In the genomic region with DNA sequence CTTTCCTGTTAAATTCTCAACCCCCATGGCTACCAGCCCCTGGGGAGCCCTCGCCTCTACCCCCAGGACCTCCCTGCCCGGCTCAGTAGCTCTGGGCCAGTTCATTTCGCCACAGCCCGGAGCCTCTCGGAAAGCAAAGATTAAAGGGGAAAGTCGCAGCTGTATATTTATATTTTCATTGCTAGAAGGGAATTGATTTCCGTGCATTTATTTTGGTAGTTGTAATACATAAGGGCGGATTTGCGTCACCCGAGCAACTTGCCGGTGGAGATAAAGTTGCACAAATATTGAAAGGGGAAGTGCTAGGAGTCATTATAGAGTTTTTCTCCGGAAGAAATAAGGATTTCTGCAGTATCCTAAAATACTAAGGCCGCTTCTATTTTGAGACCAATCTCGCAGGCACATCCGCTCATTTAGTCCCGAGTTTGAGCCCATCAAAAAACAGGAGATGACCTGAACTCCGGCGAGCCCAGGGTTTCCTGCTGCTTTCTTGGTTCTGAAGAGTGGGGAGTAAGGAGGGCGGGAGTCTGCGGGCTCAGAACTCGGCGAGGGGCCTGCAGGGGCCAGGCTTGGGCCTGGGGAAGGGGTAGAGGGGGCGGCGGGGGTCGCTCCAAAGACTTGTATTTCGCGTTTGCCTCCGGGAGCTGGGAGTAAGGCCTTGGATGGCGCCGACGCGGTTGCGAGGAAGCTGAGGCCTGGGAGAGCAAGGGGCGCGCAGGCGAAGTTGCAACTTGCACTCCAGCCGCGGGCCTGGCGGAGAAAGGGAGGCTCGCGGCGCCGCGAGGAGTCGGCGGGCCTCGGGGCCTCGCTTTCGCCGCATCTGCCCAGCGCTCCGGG, we compare ENCODE assay signal across 9 cellular contexts. TPM values are rescaled to one million over a fixed set of nuclear protein-coding genes. Genes with fewer than 3 reads are reported as not detected.
DNase-seq lines count a peak whose midpoint lies in the region; ATAC-seq and TF ChIP-seq lines count a peak whose summit lies in the region.
"Had no signal": no experiment of that assay in that cellular context is flagged by ENCODE, and none has a peak within 500 bp of the region (broad histone marks: within the 10 kb centered on the region; RNA-seq: fewer than 3 reads in every experiment).

No MANE protein-coding gene starts in this region.

- no peak overlapping the region for H2AFZ ChIP-seq in mammary epithelial cell (ENCODE audit: low read depth, low read length)

- CTCF ChIA-PET in mammary epithelial cell (lab: Charles Lee; ENCODE audit: low non-redundant PET): no interaction called here

- H3K9me3 ChIP-seq in breast epithelium (no peaks in the 10 kb centered on the region), mammary epithelial cell (replicated peaks; ENCODE audit: insufficient read depth, low read length) (peaks cover 7% of the 10 kb centered on the region), esophagus (ENCODE audit: control insufficient read depth in 2 of 2, insufficient read depth in 1 of 2, low read depth in 1 of 2, low read length in 1 of 2) (no peaks in the 10 kb centered on the region), muscle layer of colon (ENCODE audit: low read length) (no peaks in the 10 kb centered on the region)

- H3K4me1 ChIP-seq in breast epithelium (no peaks in the 10 kb centered on the region), mammary epithelial cell (ENCODE audit: insufficient read depth, low read length) (peaks cover 12% of the 10 kb centered on the region), esophagus (ENCODE audit: control insufficient read depth in 2 of 2, insufficient read depth in 2 of 2, low read length in 1 of 2) (peaks cover 2 to 7% of the 10 kb centered on the region in 2 donors), muscle layer of colon (ENCODE audit: insufficient read depth, low read length) (peaks cover 44% of the 10 kb centered on the region), urinary bladder (ENCODE audit: insufficient read depth) (peaks cover 2% of the 10 kb centered on the region)

- in situ Hi-C loops in mammary epithelial cell (cut with MboI; ENCODE audit: low sequenced_read_pairs in 2 of 2): loop anchor here in 1 of 2 donors (10.0 to 25.0 kb wide), 2 partner anchors 328 to 561 kb away; no protein-coding TSS in a partner anchor

- H3K9ac ChIP-seq in mammary epithelial cell (ENCODE audit: insufficient read depth, low read length): no peak overlapping the region
- peak overlapping the region; percentile 88 for H3K9ac ChIP-seq in muscle layer of colon (ENCODE audit: low read length)

- no peaks in the 10 kb centered on the region for H4K20me1 ChIP-seq in mammary epithelial cell (ENCODE audit: insufficient read depth, low read length)

- H3K36me3 ChIP-seq in breast epithelium: no peaks in the 10 kb centered on the region
- H3K36me3 ChIP-seq in mammary epithelial cell (ENCODE audit: insufficient read depth, low read length): no peaks in the 10 kb centered on the region
- H3K36me3 ChIP-seq in esophagus (ENCODE audit: control insufficient read depth in 2 of 2, insufficient read depth in 2 of 2, low read length in 1 of 2): no peaks in the 10 kb centered on the region
- H3K36me3 ChIP-seq in muscle layer of colon (ENCODE audit: insufficient read depth, low read length): peaks cover 6% of the 10 kb centered on the region
- no peaks in the 10 kb centered on the region for H3K36me3 ChIP-seq in urinary bladder (ENCODE audit: insufficient read depth)

- H3K27me3 ChIP-seq in breast epithelium (peaks cover 0 to 6% of the 10 kb centered on the region in 2 donors), mammary epithelial cell (ENCODE audit: insufficient read depth, low read length) (peaks cover 33% of the 10 kb centered on the region), esophagus (ENCODE audit: control insufficient read depth in 1 of 2, insufficient read depth in 2 of 2, low read length in 2 of 2) (peaks cover 0 to 11% of the 10 kb centered on the region in 2 donors), muscle layer of colon (ENCODE audit: control insufficient read depth in 1 of 2, insufficient read depth in 2 of 2, low read length in 2 of 2) (no peaks in the 10 kb centered on the region)

- WGBS in mammary epithelial cell (ENCODE audit: low coverage, missing lambda C conversion rate): 78% methylated on average over 21 of the region's 52 CpGs
- 37 to 47% methylated on average over 52 of the region's 52 CpGs for WGBS in esophagus, 2 donors
- 55% methylated on average over 52 of the region's 52 CpGs for WGBS in urinary bladder

- H3K27ac ChIP-seq in breast epithelium (peak overlapping the region in 1 of 2 donors; percentile 50), mammary epithelial cell (ENCODE audit: insufficient read depth, low read depth, low read length) (no peak overlapping the region), esophagus (ENCODE audit: low read depth in 2 of 2, low read length in 1 of 2) (peak overlapping the region; percentile 21 to 27), muscle layer of colon (ENCODE audit: low read depth, low read length) (peak overlapping the region; percentile 94), urinary bladder (ENCODE audit: low read depth) (no peak overlapping the region)
- H3K27ac ChIP-seq: SK-N-MC had no signal

- H3K79me2 ChIP-seq in mammary epithelial cell (ENCODE audit: insufficient read depth, low read length): no peaks in the 10 kb centered on the region

- dilution Hi-C loops in mammary epithelial cell (cut with HindIII; ENCODE audit: low sequenced_read_pairs): no loop called here

- DNase-seq in breast epithelium (ENCODE audit: low spot score in 2 of 2) (no peak), mammary epithelial cell (no peak)
- DNase-seq in activated effector memory CD4-positive, alpha-beta T cell treated with anti-CD3 and anti-CD28 coated beads, Interleukin-2, amount 50 U/mL, for 16 hours: no peak
- DNase-seq in stimulated activated CD4-positive, alpha-beta T cell treated with anti-CD3 and anti-CD28 coated beads, Interleukin-2, amount 100 ng/mL, for 48 hours: no peak

- no peak for TF ChIP-seq POLR2A in breast epithelium (IDR thresholded peaks at IDR 0.05)

- H3K4me2 ChIP-seq in mammary epithelial cell (ENCODE audit: insufficient read depth, low read depth, low read length): no peak overlapping the region

- intact Hi-C loops in breast epithelium (cut with DNase I; ENCODE audit: low total_unique reads): no loop called here
- intact Hi-C loops in mammary epithelial cell (cut with micrococcal nuclease): loop anchor here (10.0 kb wide), 1 partner anchor 1288 kb away; no protein-coding TSS in a partner anchor

- TF ChIP-seq CTCF in breast epithelium (IDR thresholded peaks at IDR 0.05): no peak
- TF ChIP-seq CTCF in mammary epithelial cell (conservative IDR thresholded peaks at IDR 0.05 in 1 of 2, IDR thresholded peaks at IDR 0.05 in 1 of 2; ENCODE audit: extremely low read depth in 1 of 2, insufficient read depth in 1 of 2, low read depth in 1 of 2, low read length in 2 of 2): no peak

- H3K4me3 ChIP-seq in breast epithelium: peak overlapping the region; percentile 27 to 44 (median 35)
- no peak overlapping the region for H3K4me3 ChIP-seq in mammary epithelial cell (replicated peaks in 1 of 3; ENCODE audit: insufficient read depth in 1 of 3, low read depth in 2 of 3, low read length in 3 of 3)
- H3K4me3 ChIP-seq in esophagus (ENCODE audit: low read depth in 1 of 2, low read length in 2 of 2): no peak overlapping the region
- peak overlapping the region; percentile 75 to 93 for H3K4me3 ChIP-seq in muscle layer of colon (ENCODE audit: low read depth in 1 of 2, low read length in 2 of 2)
- H3K4me3 ChIP-seq in urinary bladder (ENCODE audit: low read depth, low read length): peak overlapping the region; percentile 14
- H3K4me3 ChIP-seq: SK-N-MC had no signal

- no TSS peak for BruUV-seq in mammary epithelial cell (replicated peaks; lab: Mats Ljungman, UMichigan)

- no peak for ATAC-seq in GM21360 (IDR thresholded peaks at IDR 0.05; ENCODE audit: unreplicated experiment)

RNA-seq across cellular contexts. Expression of gene HLX, which starts 2.5 kb away (rescaled TPM):
- 10 to 100 TPM in 2 of 3 donors, 1 to 10 TPM in 1; 5.0 to 17.8 (median 15.1) TPM for total RNA-seq in breast epithelium
- under 1 TPM; 0.33 to 0.61 TPM for total RNA-seq in mammary epithelial cell
- 0.12 TPM for polyA plus RNA-seq in mammary epithelial cell
- not detected for polyA minus RNA-seq in mammary epithelial cell
- 1 to 10 TPM; 1.4 to 1.8 TPM for polyA plus RNA-seq in esophagus
- total RNA-seq in urinary bladder: 12.9 TPM
- 8.2 TPM for polyA plus RNA-seq in urinary bladder

Comparison
In these comparisons a context has a peak if more than half of its experiments do, and no peak if none do; other contexts are left out.
1. H3K4me3 ChIP-seq: peak in breast epithelium (3 of 3), muscle layer of colon (2 of 2) and urinary bladder (single experiment); none in mammary epithelial cell (0 of 3) and esophagus (0 of 2).
2. H3K27ac ChIP-seq: peak in esophagus (2 of 2) and muscle layer of colon (single experiment); none in mammary epithelial cell (single experiment) and urinary bladder (single experiment).